Comparison of ENCODE assay signal across 30 cellular contexts in the genomic region with DNA sequence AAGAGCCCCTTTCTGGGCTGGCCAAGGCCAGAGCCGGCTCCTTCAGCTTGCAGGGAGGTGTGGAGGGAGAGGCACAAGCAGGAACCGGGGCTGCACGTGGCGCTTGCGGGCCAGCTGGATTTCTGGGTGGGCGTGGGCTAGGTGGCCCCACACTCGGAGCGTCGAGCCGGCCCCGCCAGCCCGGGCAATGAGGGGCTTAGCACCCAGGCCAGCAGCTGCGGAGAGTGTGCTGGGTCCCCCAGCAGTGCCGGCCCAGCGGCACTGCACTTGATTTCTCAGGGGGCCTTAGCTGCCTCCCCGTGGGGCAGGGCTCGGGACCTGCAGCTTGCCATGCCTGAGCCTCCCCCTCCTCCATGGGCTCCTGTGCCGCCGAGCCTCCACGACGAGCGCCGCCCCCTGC. TPM values are rescaled to one million over a fixed set of nuclear protein-coding genes. Genes with fewer than 3 reads are reported as not detected.
"Had no signal": no experiment of that assay in that cellular context is flagged by ENCODE, and none has a peak within 500 bp of the region (broad histone marks: within the 10 kb centered on the region; RNA-seq: fewer than 3 reads in every experiment).

No MANE protein-coding gene starts in this region.

- H3K27ac ChIP-seq: SJCRH30, SK-N-MC had no signal

- ATAC-seq: activated naive CD8-positive, alpha-beta T cell treated with anti-CD3 and anti-CD28 coated beads, Interleukin-2, amount 50 U/mL, for 24 hours; activated T-cell treated with anti-CD3 and anti-CD28 coated beads, Interleukin-2, amount 50 U/mL, for 4 hours; Panc1 had no signal

- H3K27ac Mint-ChIP-seq: activated CD4-positive, alpha-beta T cell treated with anti-CD3 and anti-CD28 coated beads, Interleukin-2, amount 10 ng/mL, durations not matched to agents 24 days and 14 days; activated naive CD4-positive, alpha-beta T cell treated with anti-CD3 and anti-CD28 coated beads, Interleukin-2, amount 10 ng/mL, durations not matched to agents 7 days and 5 days; activated naive CD8-positive, alpha-beta T cell; activated naive CD8-positive, alpha-beta T cell treated with anti-CD3 and anti-CD28 coated beads, Interleukin-2, amount 50 U/mL, for 24 hours; activated T-helper 1 cell treated with anti-CD3 and anti-CD28 coated beads, Interleukin-12 subunit alpha, Interleukin-12 subunit beta, Interleukin-2, Interleukin-4 antibody, amounts not matched to agents 30 ng/mL and 10 ng/mL and 1 ng/mL, durations not matched to agents 14 hours and 24 hours and 36 hours; brain; T-helper 1 cell treated with Interleukin-12 subunit alpha and Interleukin-12 subunit beta and Interleukin-4 antibody, amounts not matched to agents 30 μg/mL and 1 μg/mL, for 36 hours; T-helper 2 cell treated with Interferon-gamma antibody and Interleukin-4, amounts not matched to agents 5 μg/mL and 100 μg/mL, for 36 hours had no signal

- H3K9me3 Mint-ChIP-seq: activated CD4-positive, alpha-beta T cell treated with anti-CD3 and anti-CD28 coated beads, Interleukin-2, amount 10 ng/mL, durations not matched to agents 24 days and 14 days; activated naive CD4-positive, alpha-beta T cell treated with anti-CD3 and anti-CD28 coated beads, Interleukin-2, amount 10 ng/mL, durations not matched to agents 7 days and 5 days; activated naive CD8-positive, alpha-beta T cell treated with anti-CD3 and anti-CD28 coated beads, Interleukin-2, amount 50 U/mL, for 24 hours; activated T-cell treated with anti-CD3 and anti-CD28 coated beads, Interleukin-2, amount 50 U/mL, for 4 hours; activated T-helper 1 cell treated with anti-CD3 and anti-CD28 coated beads, Interleukin-12 subunit alpha, Interleukin-12 subunit beta, Interleukin-2, Interleukin-4 antibody, amounts not matched to agents 30 ng/mL and 10 ng/mL and 1 ng/mL, durations not matched to agents 14 hours and 24 hours and 36 hours; T-helper 1 cell treated with Interleukin-12 subunit alpha and Interleukin-12 subunit beta and Interleukin-4 antibody, amounts not matched to agents 30 μg/mL and 1 μg/mL, for 36 hours; T-helper 2 cell treated with Interferon-gamma antibody and Interleukin-4, amounts not matched to agents 5 μg/mL and 100 μg/mL, for 36 hours had no signal

- H3K36me3 ChIP-seq: SJCRH30 had no signal

- H3K27me3 ChIP-seq: SJCRH30 had no signal

- H3K27me3 Mint-ChIP-seq: activated naive CD8-positive, alpha-beta T cell; activated naive CD8-positive, alpha-beta T cell treated with anti-CD3 and anti-CD28 coated beads, Interleukin-2, amount 50 U/mL, for 24 hours; brain had no signal

- H3K4me3 ChIP-seq: SJCRH30, SK-N-MC had no signal

- H3K4me1 ChIP-seq: SJCRH30 had no signal

- H3K4me3 Mint-ChIP-seq: activated CD4-positive, alpha-beta T cell treated with anti-CD3 and anti-CD28 coated beads, Interleukin-2, amount 10 ng/mL, durations not matched to agents 24 days and 14 days; activated naive CD4-positive, alpha-beta T cell treated with anti-CD3 and anti-CD28 coated beads, Interleukin-2, amount 10 ng/mL, durations not matched to agents 7 days and 5 days; activated naive CD8-positive, alpha-beta T cell; activated naive CD8-positive, alpha-beta T cell treated with anti-CD3 and anti-CD28 coated beads, Interleukin-2, amount 50 U/mL, for 24 hours; activated T-cell treated with anti-CD3 and anti-CD28 coated beads, Interleukin-2, amount 50 U/mL, for 4 hours; activated T-helper 1 cell treated with anti-CD3 and anti-CD28 coated beads, Interleukin-12 subunit alpha, Interleukin-12 subunit beta, Interleukin-2, Interleukin-4 antibody, amounts not matched to agents 30 ng/mL and 10 ng/mL and 1 ng/mL, durations not matched to agents 14 hours and 24 hours and 36 hours; brain; T-helper 1 cell treated with Interleukin-12 subunit alpha and Interleukin-12 subunit beta and Interleukin-4 antibody, amounts not matched to agents 30 μg/mL and 1 μg/mL, for 36 hours; T-helper 2 cell treated with Interferon-gamma antibody and Interleukin-4, amounts not matched to agents 5 μg/mL and 100 μg/mL, for 36 hours had no signal

- H3K36me3 Mint-ChIP-seq: activated naive CD4-positive, alpha-beta T cell treated with anti-CD3 and anti-CD28 coated beads, Interleukin-2, amount 10 ng/mL, durations not matched to agents 7 days and 5 days; activated naive CD8-positive, alpha-beta T cell; brain had no signal

- H3K9me3 ChIP-seq: SJCRH30 had no signal

- H3K4me1 Mint-ChIP-seq: activated CD4-positive, alpha-beta T cell treated with anti-CD3 and anti-CD28 coated beads, Interleukin-2, amount 10 ng/mL, durations not matched to agents 24 days and 14 days; activated naive CD4-positive, alpha-beta T cell treated with anti-CD3 and anti-CD28 coated beads, Interleukin-2, amount 10 ng/mL, durations not matched to agents 7 days and 5 days; activated naive CD8-positive, alpha-beta T cell treated with anti-CD3 and anti-CD28 coated beads, Interleukin-2, amount 50 U/mL, for 24 hours had no signal

- DNase-seq: activated CD4-positive, alpha-beta T cell treated with anti-CD3 and anti-CD28 coated beads, Interleukin-2, amount 10 ng/mL, durations not matched to agents 24 days and 14 days; activated CD4-positive, alpha-beta T cell treated with anti-CD3 and anti-CD28 coated beads, Interleukin-2, amount 50 U/mL, for 4 hours; activated naive CD4-positive, alpha-beta T cell treated with anti-CD3 and anti-CD28 coated beads, Interleukin-2, amount 10 ng/mL, durations not matched to agents 7 days and 5 days; activated naive CD8-positive, alpha-beta T cell treated with anti-CD3 and anti-CD28 coated beads, Interleukin-2, amount 50 U/mL, for 24 hours; activated T-cell treated with anti-CD3 and anti-CD28 coated beads for 4 hours; activated T-cell treated with anti-CD3 and anti-CD28 coated beads, Interleukin-2, amount 50 U/mL, for 4 hours; anterior cingulate cortex; caudate nucleus; Karpas-422; KBM-7; NCI-H1048; NCI-H1105 treated with DMSO at 0.1 percent for 48 hours; NCI-H1436; NCI-H1694; NCI-H1930; NCI-H2081 treated with DMSO at 0.1 percent for 48 hours; NCI-H226; NCI-H446 treated with DMSO at 0.1 percent for 48 hours; NCI-H524; SHP77; SJCRH30 had no signal

RNA-seq across cellular contexts. Expression of gene SH2D4B, which starts 48.1 kb away (rescaled TPM):
- total RNA-seq: MCF 10A, RPMI7951, SJCRH30 had no signal
